ENCODE assay signal across 1 cellular context in the genomic region with DNA sequence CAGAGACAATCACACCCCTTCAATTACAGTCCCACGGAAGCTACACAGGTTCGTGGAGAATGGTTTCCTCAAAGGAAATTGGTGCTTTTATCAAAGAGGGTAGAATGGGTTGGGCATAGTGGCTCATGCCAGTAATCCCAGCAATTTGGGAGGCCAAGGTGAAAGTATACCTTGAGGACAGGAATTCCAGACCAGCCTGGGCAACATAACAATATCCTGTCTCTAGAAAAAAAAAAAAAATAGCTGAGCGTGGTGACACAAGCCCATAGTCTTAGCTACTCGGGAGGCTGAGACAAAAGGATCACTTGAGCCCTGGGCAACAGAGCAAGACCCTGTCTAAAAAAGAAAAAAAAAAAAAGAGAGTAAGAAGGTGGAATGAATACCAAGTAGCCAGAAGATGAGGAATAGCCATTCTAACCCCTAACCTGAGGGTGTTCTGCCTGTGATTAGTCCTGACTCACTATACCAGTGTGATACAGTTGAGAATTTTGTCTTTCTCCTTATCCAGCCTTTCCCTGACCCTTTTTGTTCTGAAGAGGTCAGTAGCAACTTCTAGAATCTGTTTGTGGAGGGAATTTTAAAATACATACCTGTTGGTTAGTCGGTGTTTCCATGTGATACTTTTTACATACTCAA.
A peak's percentile ranks its signal among the peaks of the same experiment; 100 is the strongest.
TF ChIP-seq lines count a peak whose summit lies in the region.

No MANE protein-coding gene starts in this region.

TF ChIP-seq in HepG2, 621 proteins besides CTCF, POLR2A, EP300 and RAD21:
- no peak for TF ChIP-seq NKX3-1 (CRISPR knock-in tag; IDR thresholded peaks at IDR 0.05)
- TF ChIP-seq ZNF121 (CRISPR knock-in tag; IDR thresholded peaks at IDR 0.05): 0 out of 2 replicates have a peak, but pooled peaks have one; percentile 30
- 0 out of 2 replicates have a peak, but pooled peaks have one; percentile 7 for TF ChIP-seq MBD4 (IDR thresholded peaks at IDR 0.05; ENCODE audit: borderline replicate concordance, low read length)
